Comparison of ENCODE assay signal across 1 cellular context in genomic region chr2:169071455-169071854, GRCh38.
TF ChIP-seq lines count a peak whose summit lies in the region.

No MANE protein-coding gene starts in this region.

TF ChIP-seq in K562, 482 proteins besides CTCF, POLR2A, EP300 and RAD21:
- no peak for TF ChIP-seq BACH1 (tag; IDR thresholded peaks at IDR 0.05)
- no peak for TF ChIP-seq ZNF551 (CRISPR knock-in tag; IDR thresholded peaks at IDR 0.05)
- TF ChIP-seq AFF4 (CRISPR knock-in tag; IDR thresholded peaks at IDR 0.05), result no peak
- TF ChIP-seq ZNF280B (CRISPR knock-in tag; IDR thresholded peaks at IDR 0.05), result no peak
- no peak for TF ChIP-seq PCBP1 (IDR thresholded peaks at IDR 0.05; ENCODE audit: low read depth, low read length, poor library complexity, severe bottlenecking)
- TF ChIP-seq RBBP5 (IDR thresholded peaks at IDR 0.05; ENCODE audit: borderline replicate concordance, insufficient read depth, low read length, poor library complexity, severe bottlenecking), result no peak
- TF ChIP-seq PTTG1 (tag; IDR thresholded peaks at IDR 0.05; ENCODE audit: low read depth), result no peak
- TF ChIP-seq LEF1 (IDR thresholded peaks at IDR 0.05), result no peak
- TF ChIP-seq ZNF518B (CRISPR knock-in tag; IDR thresholded peaks at IDR 0.05), result no peak
- TF ChIP-seq NKRF (IDR thresholded peaks at IDR 0.05; ENCODE audit: borderline replicate concordance), result no peak
- TF ChIP-seq ZMIZ1 (IDR thresholded peaks at IDR 0.05; ENCODE audit: low read depth in 2 of 2, low read length in 2 of 2), result no peak
- TF ChIP-seq NR2F6 (CRISPR knock-in tag; IDR thresholded peaks at IDR 0.05), result no peak
- no peak for TF ChIP-seq HDAC3 (IDR thresholded peaks at IDR 0.05; ENCODE audit: borderline replicate concordance, partially characterized antibody)
- TF ChIP-seq TBL1XR1 (IDR thresholded peaks at IDR 0.05; ENCODE audit: low read length in 2 of 2), result no peak
- no peak for TF ChIP-seq L3MBTL2 (IDR thresholded peaks at IDR 0.05)
- TF ChIP-seq ZNF217 (CRISPR knock-in tag; IDR thresholded peaks at IDR 0.05), result no peak
- no peak for TF ChIP-seq ZNF77 (CRISPR knock-in tag; IDR thresholded peaks at IDR 0.05)
- no peak for TF ChIP-seq TAF7 (tag; IDR thresholded peaks at IDR 0.05)
- no peak for TF ChIP-seq CAMTA2 (CRISPR knock-in tag; conservative IDR thresholded peaks at IDR 0.05)
